Comparison of ENCODE assay signal across 8 cellular contexts in the genomic region with DNA sequence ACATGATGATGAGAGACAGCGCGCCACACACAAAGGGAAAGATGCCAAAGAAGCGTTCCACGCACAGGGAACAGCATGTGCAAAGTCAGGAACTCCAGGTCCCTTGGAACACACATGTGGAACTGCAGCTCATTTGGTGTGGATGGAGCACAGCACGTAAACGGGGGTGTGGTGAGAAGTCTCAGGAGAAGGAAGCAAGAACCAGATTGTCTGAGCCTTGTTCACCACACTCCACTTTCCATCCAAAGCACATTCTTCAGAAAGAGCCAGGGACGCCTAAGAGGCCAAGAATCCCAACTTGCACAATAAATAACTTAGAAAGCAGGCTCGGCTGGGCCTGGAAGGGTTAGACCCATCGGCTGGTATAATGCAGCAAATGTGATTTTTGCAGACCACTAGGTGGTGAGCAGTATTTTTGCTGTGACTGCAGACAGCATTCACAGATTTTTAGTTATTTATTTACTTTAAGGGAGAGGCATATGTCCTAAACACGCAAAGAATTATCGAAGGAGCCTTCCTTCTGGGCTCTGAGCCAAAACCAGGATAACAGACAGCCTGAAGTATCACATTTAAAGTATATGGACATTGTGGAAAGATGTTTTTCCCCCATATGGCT. TPM values are rescaled to one million over a fixed set of nuclear protein-coding genes. Genes with fewer than 3 reads are reported as not detected.
DNase-seq lines count a peak whose midpoint lies in the region; ATAC-seq, FAIRE-seq and TF ChIP-seq lines count a peak whose summit lies in the region.

No MANE protein-coding gene starts in this region.

- H3K4me1 Mint-ChIP-seq in H9 (peaks cover 28 to 39% of the 10 kb centered on the region in 2 experiments), glutamatergic neuron (ENCODE audit: low read depth, unreplicated experiment) (peaks cover 16% of the 10 kb centered on the region)

- H3K23ac ChIP-seq in H9 (ENCODE audit: insufficient read length, low read depth, low read length), result no peak overlapping the region

- H4K20me1 ChIP-seq in H9 (ENCODE audit: control insufficient read depth, insufficient read depth, insufficient read length), result no peaks in the 10 kb centered on the region

- no peak overlapping the region for H2BK120ac ChIP-seq in H9 (ENCODE audit: low read depth, low read length, poor library complexity, severe bottlenecking)

- no peaks in the 10 kb centered on the region for H3K23me2 ChIP-seq in H9 (ENCODE audit: insufficient read length, low read depth, low read length, poor library complexity, severe bottlenecking)

- H3K18ac ChIP-seq in H9 (ENCODE audit: insufficient read length, low read depth, low read length), result no peak overlapping the region

- H3K4me2 ChIP-seq in A549 (peak overlapping the region; percentile 72), H9 (ENCODE audit: insufficient read depth, insufficient read length, low read length) (no peak overlapping the region)

- H3K27ac Mint-ChIP-seq in H9 (peak overlapping the region in 1 of 3 experiments; percentile 25; a peak in 1 of 7 replicates), glutamatergic neuron (ENCODE audit: unreplicated experiment) (peak overlapping the region; percentile 28)

- H4K91ac ChIP-seq in H9 (ENCODE audit: insufficient read length, low read depth, low read length), result peak overlapping the region; percentile 55

- no peaks in the 10 kb centered on the region; a peak in 1 of 5 replicates for H3K9me3 Mint-ChIP-seq in H9
- H3K9me3 Mint-ChIP-seq in glutamatergic neuron (ENCODE audit: unreplicated experiment), result peaks cover 4% of the 10 kb centered on the region

- 26% methylated on average over 11 of the region's 11 CpGs for WGBS in A549 (ENCODE audit: missing lambda C conversion rate)
- WGBS in H9 (ENCODE audit: extremely low coverage, insufficient read length, low lambda C conversion rate), result no CpG with 5 or more reads among the region's 11 CpGs

- no peak overlapping the region for H2AK5ac ChIP-seq in H9 (ENCODE audit: insufficient read length, low read length)

- H2BK12ac ChIP-seq in H9 (ENCODE audit: insufficient read length, low read depth, low read length), result no peak overlapping the region

- no peak overlapping the region for H4K5ac ChIP-seq in H9 (ENCODE audit: insufficient read length, low read depth, low read length)

- no peaks in the 10 kb centered on the region for H3K79me2 ChIP-seq in H9 (ENCODE audit: insufficient read depth, low read length)

- no peaks in the 10 kb centered on the region for H3K79me1 ChIP-seq in H9 (ENCODE audit: insufficient read depth, low read depth, low read length, poor library complexity, severe bottlenecking)

- TF ChIP-seq CTCF in A549 (IDR thresholded peaks at IDR 0.05) (peak; percentile 59), H9 (conservative IDR thresholded peaks at IDR 0.05) (no peak), WI38 (IDR thresholded peaks at IDR 0.05; ENCODE audit: low read depth, low read length) (0 out of 2 replicates have a peak, but pooled peaks have one; percentile 28), glutamatergic neuron (IDR thresholded peaks at IDR 0.05; ENCODE audit: partially characterized antibody, unreplicated experiment) (no peak)

- FAIRE-seq in A549 (lab: Jason Lieb, UNC), result no peak

- no peak overlapping the region for H3K4me3 Mint-ChIP-seq in H9
- H3K4me3 Mint-ChIP-seq in glutamatergic neuron (ENCODE audit: unreplicated experiment), result no peak overlapping the region

- peak; percentile 89 to 96 for DNase-seq in A549 (ENCODE audit: low read depth in 1 of 2, low spot score in 1 of 2)
- no peak for DNase-seq in H9
- DNase-seq in glutamatergic neuron, result no peak
- DNase-seq in sciatic nerve (ENCODE audit: low spot score), result no peak
- no peak for DNase-seq in SHP77 (lab: John Stamatoyannopoulos, UW)
- no peak for DNase-seq in NOMO-1 (lab: John Stamatoyannopoulos, UW; ENCODE audit: unreplicated experiment in 2 of 2)

- peak; percentile 36 to 73; a peak in 2 of 5 replicates for TF ChIP-seq EP300 in A549 (IDR thresholded peaks at IDR 0.05)

- ATAC-seq in A549, result peak; percentile 80 to 90
- peak; percentile 76 for ATAC-seq in sciatic nerve
- no peak for ATAC-seq in HG02642 (IDR thresholded peaks at IDR 0.05; ENCODE audit: poor library complexity, unreplicated experiment)

- H3K4me3 ChIP-seq in A549 (no peak overlapping the region), WI38 (ENCODE audit: low read depth, low read length) (no peak overlapping the region)

- H3K27ac ChIP-seq in A549, result peak overlapping the region; percentile 99 to 100
- H3K27ac ChIP-seq in H9 (ENCODE audit: insufficient read length, low read depth, low read length), result no peak overlapping the region

- TF ChIP-seq RAD21 in A549 (conservative IDR thresholded peaks at IDR 0.05 in 1 of 2, IDR thresholded peaks at IDR 0.05 in 1 of 2), result peak; percentile 81 to 82

- TF ChIP-seq POLR2A in A549 (IDR thresholded peaks at IDR 0.05; ENCODE audit: low read length), result no peak

- H3K27me3 Mint-ChIP-seq in H9 (ENCODE audit: low read depth) (no peaks in the 10 kb centered on the region), glutamatergic neuron (ENCODE audit: unreplicated experiment) (peaks cover 2% of the 10 kb centered on the region)

- H2BK15ac ChIP-seq in H9 (ENCODE audit: low read depth, low read length), result no peak overlapping the region

- H3K4me1 ChIP-seq in A549 (peaks cover 71% of the 10 kb centered on the region), H9 (ENCODE audit: insufficient read depth, low read length) (peaks cover 5% of the 10 kb centered on the region; the same call in 1 of the 2 replicates)

- CTCF ChIA-PET in A549 (lab: Yijun Ruan, JAX), result interaction anchor here (0.5 to 4.0 kb wide), 15 partner anchors 9 to 347 kb away, joined by 3 to 15 read pairs (median 3); no protein-coding TSS in a partner anchor

- intact Hi-C loops in sciatic nerve (cut with DNase I), result no loop called here

- H2BK5ac ChIP-seq in H9 (ENCODE audit: insufficient read length, low read length), result no peak overlapping the region

- no peak overlapping the region for H3K56ac ChIP-seq in H9 (ENCODE audit: insufficient read length, low read depth, low read length)

- no peak overlapping the region for H3T11ph ChIP-seq in H9 (ENCODE audit: low read length)

- H3K14ac ChIP-seq in H9 (ENCODE audit: insufficient read depth, low read length), result no peak overlapping the region; the same call in 1 of the 2 replicates

- no peaks in the 10 kb centered on the region for H3K9me3 ChIP-seq in A549
- H3K9me3 ChIP-seq in H9 (ENCODE audit: control insufficient read depth, low read depth, low read length), result no peaks in the 10 kb centered on the region

- H3K4ac ChIP-seq in H9 (ENCODE audit: low read depth, low read length), result no peak overlapping the region

- no peak overlapping the region for H2AFZ ChIP-seq in H9 (ENCODE audit: low read length)

- no peak overlapping the region for H2BK20ac ChIP-seq in H9 (ENCODE audit: low read depth, low read length, poor library complexity, severe bottlenecking)

- no peak overlapping the region for H4K8ac ChIP-seq in H9 (replicated peaks; ENCODE audit: insufficient read length, low read depth, low read length)

- POLR2A ChIA-PET in A549 (lab: Yijun Ruan, JAX), result interaction anchor here (0.5 to 2.6 kb wide), 5 partner anchors 16 to 77 kb away, joined by 3 to 24 read pairs (median 5); a partner anchor contains a TSS

- H3K9ac ChIP-seq in H9 (ENCODE audit: extremely low read depth, insufficient read length, low read length), result no peak overlapping the region

- H3K36me3 Mint-ChIP-seq in H9 (ENCODE audit: insufficient read depth in 1 of 3, low read depth in 3 of 3), result no peaks in the 10 kb centered on the region
- H3K36me3 Mint-ChIP-seq in glutamatergic neuron (ENCODE audit: unreplicated experiment), result no peaks in the 10 kb centered on the region

- H3K27me3 ChIP-seq in H9 (ENCODE audit: insufficient read depth, low read length), result no peaks in the 10 kb centered on the region

TF ChIP-seq in A549, 52 proteins besides CTCF, POLR2A, EP300 and RAD21 (continues in another document):
- TF ChIP-seq, protein P1, sequence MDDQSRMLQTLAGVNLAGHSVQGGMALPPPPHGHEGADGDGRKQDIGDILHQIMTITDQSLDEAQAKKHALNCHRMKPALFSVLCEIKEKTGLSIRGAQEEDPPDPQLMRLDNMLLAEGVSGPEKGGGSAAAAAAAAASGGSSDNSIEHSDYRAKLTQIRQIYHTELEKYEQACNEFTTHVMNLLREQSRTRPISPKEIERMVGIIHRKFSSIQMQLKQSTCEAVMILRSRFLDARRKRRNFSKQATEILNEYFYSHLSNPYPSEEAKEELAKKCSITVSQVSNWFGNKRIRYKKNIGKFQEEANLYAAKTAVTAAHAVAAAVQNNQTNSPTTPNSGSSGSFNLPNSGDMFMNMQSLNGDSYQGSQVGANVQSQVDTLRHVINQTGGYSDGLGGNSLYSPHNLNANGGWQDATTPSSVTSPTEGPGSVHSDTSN (IDR thresholded peaks at IDR 0.05), result peak; percentile 65; the same call in 1 of the 2 replicates
- TF ChIP-seq HDAC2 (IDR thresholded peaks at IDR 0.05), result no peak
- TF ChIP-seq CBX2 (IDR thresholded peaks at IDR 0.05; ENCODE audit: borderline replicate concordance, low read depth), result no peak
- no peak for TF ChIP-seq CHD2 (IDR thresholded peaks at IDR 0.05; ENCODE audit: low read length, partially characterized antibody)
- TF ChIP-seq POLR2AphosphoS2 (conservative IDR thresholded peaks at IDR 0.05; ENCODE audit: low read length), result no peak

RNA-seq across cellular contexts. Expression of a gene that starts 27.9 kb away (rescaled TPM):
- polyA plus RNA-seq in A549 (2011; rRNA removed) (82.3 and 83.7 TPM in 2 replicates), A549 (2017; fragmentation: RNase III; extraction: RNeasy Plus Mini Kit Qiagen cat#74134 plus additional on column Dnase treatment) (56.2 to 58.9 TPM (median 56.5 TPM) in 3 replicates)
- 21.6 and 24.9 TPM in 2 replicates for polyA plus RNA-seq in A549 (2012; cell fraction: cytosol; rRNA removed)
- 12.2 and 19.1 TPM in 2 replicates for polyA plus RNA-seq in A549 (2012; cell fraction: nucleus; rRNA removed)
- 35.9 and 39.6 TPM in 2 replicates for polyA minus RNA-seq in A549 (2011; rRNA and poly(A)+ RNA removed)
- total RNA-seq in H9 (2021) (36.9 and 41.2 TPM in 2 replicates), glutamatergic neuron (ENCODE audit: unreplicated experiment) (33.3 TPM), sciatic nerve (37.4 TPM)

RNA-seq across cellular contexts. Expression of a gene that starts 28.1 kb away (rescaled TPM):
- polyA plus RNA-seq in A549 (2011; rRNA removed) (136 and 165 TPM in 2 replicates), A549 (2017; fragmentation: RNase III; extraction: RNeasy Plus Mini Kit Qiagen cat#74134 plus additional on column Dnase treatment) (75.1 to 86.1 TPM (median 79.8 TPM) in 3 replicates)
- 61.1 and 70.5 TPM in 2 replicates for polyA plus RNA-seq in A549 (2012; cell fraction: cytosol; rRNA removed)
- polyA plus RNA-seq in A549 (2012; cell fraction: nucleus; rRNA removed), result 13.7 and 21.8 TPM in 2 replicates
- 36.8 and 46.6 TPM in 2 replicates for polyA minus RNA-seq in A549 (2011; rRNA and poly(A)+ RNA removed)
- total RNA-seq in H9 (2021) (66.6 and 73.8 TPM in 2 replicates), glutamatergic neuron (ENCODE audit: unreplicated experiment) (37.0 TPM), sciatic nerve (76.1 TPM)

RNA-seq across cellular contexts. Expression of a gene that starts 29.8 kb away (rescaled TPM):
- polyA plus RNA-seq in A549 (2011; rRNA removed), result 329 and 392 TPM in 2 replicates
- polyA plus RNA-seq in A549 (2012; cell fraction: cytosol; rRNA removed), result 189 and 275 TPM in 2 replicates
- 368 and 387 TPM in 2 replicates for polyA plus RNA-seq in A549 (2012; cell fraction: nucleus; rRNA removed)
- polyA plus RNA-seq in A549 (2017; fragmentation: RNase III; extraction: RNeasy Plus Mini Kit Qiagen cat#74134 plus additional on column Dnase treatment), result 188 to 239 TPM (median 238 TPM) in 3 replicates
- polyA minus RNA-seq in A549 (2011; rRNA and poly(A)+ RNA removed), result 299 and 339 TPM in 2 replicates
- 82.9 and 84.0 TPM in 2 replicates for total RNA-seq in H9 (2021)
- 153 TPM for total RNA-seq in glutamatergic neuron (ENCODE audit: unreplicated experiment)
- total RNA-seq in sciatic nerve, result 232 TPM

Comparison
In these comparisons a context has a peak if more than half of its experiments do, and no peak if none do; other contexts are left out.
1. DNase-seq: peak in A549 (2 of 2); none in H9 (single experiment), glutamatergic neuron (single experiment), sciatic nerve (single experiment), SHP77 (0 of 2) and NOMO-1 (0 of 2).
2. CTCF ChIP-seq: peak in A549 (single experiment) and WI38 (single experiment); none in H9 (single experiment) and glutamatergic neuron (single experiment).